Comparison of ENCODE assay signal across 9 cellular contexts in the genomic region with DNA sequence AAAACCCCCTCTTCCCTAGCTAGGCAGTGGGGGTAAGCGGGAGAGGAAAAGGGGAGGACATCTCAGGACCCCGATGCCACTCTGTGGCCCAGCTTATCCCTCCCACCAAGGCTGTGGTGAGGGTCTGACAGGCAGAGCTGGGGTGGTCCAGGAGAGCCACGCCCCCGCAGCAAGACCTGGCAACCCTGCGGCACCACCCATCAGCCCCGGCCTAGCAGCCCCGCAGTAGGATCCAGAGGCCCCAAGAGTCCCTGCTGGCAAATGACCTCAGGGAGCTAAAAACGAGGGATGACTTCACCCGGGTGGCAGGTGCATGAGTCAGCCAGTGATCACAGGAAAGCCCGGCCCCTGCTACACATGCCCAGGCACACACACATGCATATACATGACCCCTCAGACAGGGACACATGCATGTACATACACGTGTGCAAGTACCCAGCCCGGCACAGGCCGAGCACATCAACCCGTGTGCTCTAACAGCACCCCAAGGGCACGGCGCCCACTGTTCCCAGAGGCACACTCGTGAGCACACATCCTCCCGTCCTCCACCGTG. TPM values are rescaled to one million over a fixed set of nuclear protein-coding genes. Genes with fewer than 3 reads are reported as not detected.
A peak's percentile ranks its signal among the peaks of the same experiment; 100 is the strongest.
DNase-seq lines count a peak whose midpoint lies in the region; ATAC-seq and TF ChIP-seq lines count a peak whose summit lies in the region.
"Had no signal": no experiment of that assay in that cellular context is flagged by ENCODE, and none has a peak within 500 bp of the region (broad histone marks: within the 10 kb centered on the region; RNA-seq: fewer than 3 reads in every experiment).

No MANE protein-coding gene starts in this region.

- H3K27me3 Mint-ChIP-seq in natural killer cell (ENCODE audit: low read depth in 2 of 2) (no peaks in the 10 kb centered on the region), endodermal cell (ENCODE audit: insufficient read depth) (no peaks in the 10 kb centered on the region)
- no peaks in the 10 kb centered on the region for H3K27me3 Mint-ChIP-seq in natural killer cell treated with Interleukin-12 subunit alpha and Interleukin-12 subunit beta and Interleukin-15 and Interleukin-18, amount 100 ng/mL, for 72 hours
- H3K27me3 Mint-ChIP-seq in activated T-helper 17 cell treated with anti-CD3 and anti-CD28 coated beads, Interleukin-2, amount 50 U/mL, for 72 hours = no peaks in the 10 kb centered on the region

- no peak for TF ChIP-seq CTCF in natural killer cell (IDR thresholded peaks at IDR 0.05)
- no peak for TF ChIP-seq CTCF in endodermal cell (conservative IDR thresholded peaks at IDR 0.05)

- H3K4me1 Mint-ChIP-seq in natural killer cell = peaks cover 0 to 16% of the 10 kb centered on the region in 2 donors
- H3K4me1 Mint-ChIP-seq in natural killer cell treated with Interleukin-12 subunit alpha and Interleukin-12 subunit beta and Interleukin-15 and Interleukin-18, amount 100 ng/mL, for 72 hours (ENCODE audit: low read depth in 2 of 2) = peaks cover 0 to 7% of the 10 kb centered on the region in 2 donors
- H3K4me1 Mint-ChIP-seq in activated T-helper 17 cell treated with anti-CD3 and anti-CD28 coated beads, Interleukin-2, amount 50 U/mL, for 72 hours = no peaks in the 10 kb centered on the region
- H3K4me1 Mint-ChIP-seq in endodermal cell = peaks cover 2% of the 10 kb centered on the region

- H3K27me3 ChIP-seq in aorta (ENCODE audit: control insufficient read depth in 1 of 2, insufficient read depth in 2 of 2, low read length in 1 of 2) (no peaks in the 10 kb centered on the region), endodermal cell (ENCODE audit: control insufficient read depth, insufficient read depth, low read length, poor library complexity, severe bottlenecking) (no peaks in the 10 kb centered on the region)

- ATAC-seq in natural killer cell (no peak), left ventricle myocardium superior (peak; percentile 73), aorta (ENCODE audit: low FRiP score) (no peak), GM19324 (IDR thresholded peaks at IDR 0.05; ENCODE audit: low FRiP score, unreplicated experiment) (no peak)
- ATAC-seq in natural killer cell treated with Interleukin-12 subunit alpha and Interleukin-12 subunit beta and Interleukin-15 and Interleukin-18, amount 100 ng/mL, for 72 hours = no peak
- peak; percentile 44 for ATAC-seq in activated T-helper 17 cell treated with anti-CD3 and anti-CD28 coated beads, Interleukin-2, amount 50 U/mL, for 72 hours (replicated peaks)

- no peak overlapping the region for H3K4me3 ChIP-seq in aorta (ENCODE audit: low read length in 2 of 2)
- H3K4me3 ChIP-seq in endodermal cell (ENCODE audit: low read length) = no peak overlapping the region

- no peak overlapping the region for H3K9ac ChIP-seq in endodermal cell (ENCODE audit: extremely low read depth, low read length, poor library complexity, severe bottlenecking)

- H3K4me3 Mint-ChIP-seq in natural killer cell (peak overlapping the region; percentile 52), endodermal cell (no peak overlapping the region)
- no peak overlapping the region for H3K4me3 Mint-ChIP-seq in natural killer cell treated with Interleukin-12 subunit alpha and Interleukin-12 subunit beta and Interleukin-15 and Interleukin-18, amount 100 ng/mL, for 72 hours
- H3K4me3 Mint-ChIP-seq in activated T-helper 17 cell treated with anti-CD3 and anti-CD28 coated beads, Interleukin-2, amount 50 U/mL, for 72 hours = no peak overlapping the region

- intact Hi-C loops in natural killer cell (cut with micrococcal nuclease) = no loop called here
- intact Hi-C loops in left ventricle myocardium superior (cut with micrococcal nuclease) = no loop called here
- intact Hi-C loops in aorta (cut with DNase I) = loop anchor here in 1 of 2 donors (1.0 kb wide), 1 partner anchor 12 kb away; no protein-coding TSS in a partner anchor

- H3K36me3 Mint-ChIP-seq in natural killer cell (no peaks in the 10 kb centered on the region), endodermal cell (ENCODE audit: low read depth) (peaks cover 4% of the 10 kb centered on the region)
- no peaks in the 10 kb centered on the region for H3K36me3 Mint-ChIP-seq in natural killer cell treated with Interleukin-12 subunit alpha and Interleukin-12 subunit beta and Interleukin-15 and Interleukin-18, amount 100 ng/mL, for 72 hours
- no peaks in the 10 kb centered on the region for H3K36me3 Mint-ChIP-seq in activated T-helper 17 cell treated with anti-CD3 and anti-CD28 coated beads, Interleukin-2, amount 50 U/mL, for 72 hours (ENCODE audit: low read depth)

- H3K4me1 ChIP-seq in aorta (ENCODE audit: control insufficient read depth in 1 of 2, insufficient read depth in 2 of 2, low read length in 2 of 2) (no peaks in the 10 kb centered on the region), endodermal cell (ENCODE audit: control insufficient read depth, insufficient read depth, low read length) (peaks cover 6% of the 10 kb centered on the region)

- no peaks in the 10 kb centered on the region for H3K9me3 Mint-ChIP-seq in natural killer cell
- no peaks in the 10 kb centered on the region for H3K9me3 Mint-ChIP-seq in natural killer cell treated with Interleukin-12 subunit alpha and Interleukin-12 subunit beta and Interleukin-15 and Interleukin-18, amount 100 ng/mL, for 72 hours
- H3K9me3 Mint-ChIP-seq in activated T-helper 17 cell treated with anti-CD3 and anti-CD28 coated beads, Interleukin-2, amount 50 U/mL, for 72 hours = no peaks in the 10 kb centered on the region
- no peaks in the 10 kb centered on the region for H3K9me3 Mint-ChIP-seq in endodermal cell

- H3K9me3 ChIP-seq in aorta (ENCODE audit: control insufficient read depth, low read length) (no peaks in the 10 kb centered on the region), endodermal cell (ENCODE audit: control insufficient read depth, low read length) (no peaks in the 10 kb centered on the region)

- 19 to 23% methylated on average over 19 of the region's 19 CpGs for WGBS in aorta, 2 donors
- 91 to 92% methylated on average over 13 to 19 of the region's 19 CpGs for WGBS in endodermal cell (ENCODE audit: insufficient coverage in 1 of 2, insufficient read length in 1 of 2), 2 experiments

- no peak overlapping the region for H3K27ac Mint-ChIP-seq in natural killer cell
- H3K27ac Mint-ChIP-seq in natural killer cell treated with Interleukin-12 subunit alpha and Interleukin-12 subunit beta and Interleukin-15 and Interleukin-18, amount 100 ng/mL, for 72 hours = no peak overlapping the region
- no peak overlapping the region for H3K27ac Mint-ChIP-seq in activated T-helper 17 cell treated with anti-CD3 and anti-CD28 coated beads, Interleukin-2, amount 50 U/mL, for 72 hours
- H3K27ac Mint-ChIP-seq in endodermal cell = no peak overlapping the region

- DNase-seq in natural killer cell (no peak), left ventricle myocardium superior (peak; percentile 76), aorta (peak; percentile 84 to 89), endodermal cell (no peak), NCI-H524 (lab: John Stamatoyannopoulos, UW) (no peak)
- no peak for DNase-seq in natural killer cell treated with Interleukin-12 subunit alpha and Interleukin-12 subunit beta and Interleukin-15 and Interleukin-18, amount 100 ng/mL, for 72 hours (ENCODE audit: low spot score)
- DNase-seq: activated CD4-positive, CD25-positive, alpha-beta regulatory T cell had no signal

- H3K36me3 ChIP-seq in aorta (ENCODE audit: control insufficient read depth in 1 of 2, insufficient read depth in 2 of 2, low read length in 1 of 2) = no peaks in the 10 kb centered on the region
- H3K36me3 ChIP-seq in endodermal cell (ENCODE audit: control insufficient read depth, insufficient read depth, low read length) = peaks cover 3% of the 10 kb centered on the region

- H3K27ac ChIP-seq in aorta (ENCODE audit: low read depth in 1 of 2, low read length in 2 of 2) (peak overlapping the region; percentile 71 to 72), endodermal cell (ENCODE audit: low read depth, low read length) (no peak overlapping the region)

RNA-seq across cellular contexts. Expression of gene ARVCF, which starts 32.3 kb away (rescaled TPM):
- 10 to 100 TPM; 37.8 to 62.0 (median 38.7) TPM for total RNA-seq in natural killer cell
- total RNA-seq in natural killer cell treated with Interleukin-12 subunit alpha and Interleukin-12 subunit beta and Interleukin-15 and Interleukin-18, amount 100 ng/mL, for 72 hours = 1 to 10 TPM; 3.7 to 3.8 TPM
- 1 to 10 TPM; 1.0 to 1.2 TPM for total RNA-seq in activated T-helper 17 cell treated with anti-CD3 and anti-CD28 coated beads, Interleukin-2, amount 50 U/mL, for 72 hours
- total RNA-seq in left ventricle myocardium superior = 26.8 TPM
- total RNA-seq in aorta = 10 to 100 TPM; 59.7 to 64.4 TPM
- polyA plus RNA-seq in aorta = 100 to 1,000 TPM in 1 of 2 donors, 10 to 100 TPM in 1; 15.4 to 102 TPM
- 10 to 100 TPM; 48.3 to 61.3 TPM for total RNA-seq in endodermal cell
- 71.1 TPM for polyA plus RNA-seq in endodermal cell (2013, experiment 1 of 2)
- 66.0 TPM for polyA plus RNA-seq in endodermal cell (2013, experiment 2 of 2)

RNA-seq across cellular contexts. Expression of gene TANGO2, which starts 36.6 kb away (rescaled TPM):
- total RNA-seq in natural killer cell (10 to 100 TPM; 33.3 to 53.0 (median 46.2) TPM), left ventricle myocardium superior (71.5 TPM), aorta (10 to 100 TPM; 35.2 to 45.3 TPM), endodermal cell (10 to 100 TPM; 19.9 to 21.8 TPM)
- 10 to 100 TPM; 50.5 to 61.6 TPM for total RNA-seq in natural killer cell treated with Interleukin-12 subunit alpha and Interleukin-12 subunit beta and Interleukin-15 and Interleukin-18, amount 100 ng/mL, for 72 hours
- total RNA-seq in activated T-helper 17 cell treated with anti-CD3 and anti-CD28 coated beads, Interleukin-2, amount 50 U/mL, for 72 hours = 10 to 100 TPM; 19.3 to 28.2 TPM
- 10 to 100 TPM; 24.8 to 38.0 TPM for polyA plus RNA-seq in aorta
- 8.5 TPM for polyA plus RNA-seq in endodermal cell (2013, experiment 1 of 2)
- 9.2 TPM for polyA plus RNA-seq in endodermal cell (2013, experiment 2 of 2)

RNA-seq across cellular contexts. Expression of gene TXNRD2, which starts 42.7 kb away (rescaled TPM):
- total RNA-seq in natural killer cell = 10 to 100 TPM; 23.5 to 37.3 (median 24.4) TPM
- 10 to 100 TPM; 29.9 to 34.3 TPM for total RNA-seq in natural killer cell treated with Interleukin-12 subunit alpha and Interleukin-12 subunit beta and Interleukin-15 and Interleukin-18, amount 100 ng/mL, for 72 hours
- 10 to 100 TPM; 14.1 to 21.4 TPM for total RNA-seq in activated T-helper 17 cell treated with anti-CD3 and anti-CD28 coated beads, Interleukin-2, amount 50 U/mL, for 72 hours
- total RNA-seq in left ventricle myocardium superior = 42.4 TPM
- total RNA-seq in aorta = 10 to 100 TPM; 21.0 to 29.5 TPM
- polyA plus RNA-seq in aorta = 10 to 100 TPM; 13.3 to 59.0 TPM
- 10 to 100 TPM in 1 of 2 donors, 1 to 10 TPM in 1; 7.3 to 13.6 TPM for total RNA-seq in endodermal cell
- 11.2 TPM for polyA plus RNA-seq in endodermal cell (2013, experiment 1 of 2)
- 12.2 TPM for polyA plus RNA-seq in endodermal cell (2013, experiment 2 of 2)

RNA-seq across cellular contexts. Expression of gene COMT, which starts 42.7 kb away (rescaled TPM):
- total RNA-seq in natural killer cell (10 to 100 TPM; 37.5 to 56.2 (median 38.2) TPM), left ventricle myocardium superior (83.4 TPM), aorta (100 to 1,000 TPM; 101 to 111 TPM), endodermal cell (10 to 100 TPM; 26.6 to 27.8 TPM)
- 100 to 1,000 TPM; 141 to 223 TPM for total RNA-seq in natural killer cell treated with Interleukin-12 subunit alpha and Interleukin-12 subunit beta and Interleukin-15 and Interleukin-18, amount 100 ng/mL, for 72 hours
- 100 to 1,000 TPM in 1 of 2 donors, 10 to 100 TPM in 1; 53.4 to 133 TPM for total RNA-seq in activated T-helper 17 cell treated with anti-CD3 and anti-CD28 coated beads, Interleukin-2, amount 50 U/mL, for 72 hours
- 100 to 1,000 TPM in 1 of 2 donors, 10 to 100 TPM in 1; 96.7 to 176 TPM for polyA plus RNA-seq in aorta
- 84.5 TPM for polyA plus RNA-seq in endodermal cell (2013, experiment 1 of 2)
- 77.3 TPM for polyA plus RNA-seq in endodermal cell (2013, experiment 2 of 2)

Comparison
In these comparisons a context has a peak if more than half of its experiments do, and no peak if none do; other contexts are left out.
1. ATAC-seq: peak in activated T-helper 17 cell treated with anti-CD3 and anti-CD28 coated beads, Interleukin-2, amount 50 U/mL, for 72 hours (single experiment) and left ventricle myocardium superior (single experiment); none in natural killer cell (0 of 3), natural killer cell treated with Interleukin-12 subunit alpha and Interleukin-12 subunit beta and Interleukin-15 and Interleukin-18, amount 100 ng/mL, for 72 hours (0 of 2), aorta (single experiment) and GM19324 (single experiment).
2. DNase-seq: peak in left ventricle myocardium superior (single experiment) and aorta (2 of 2); none in natural killer cell (single experiment), natural killer cell treated with Interleukin-12 subunit alpha and Interleukin-12 subunit beta and Interleukin-15 and Interleukin-18, amount 100 ng/mL, for 72 hours (single experiment), endodermal cell (single experiment) and NCI-H524 (0 of 2).